Comparison of ENCODE assay signal across 10 cellular contexts in genomic region chr6:138972226-138972665, GRCh38. TPM values are rescaled to one million over a fixed set of nuclear protein-coding genes. Genes with fewer than 3 reads are reported as not detected.
DNase-seq lines count a peak whose midpoint lies in the region; ATAC-seq and TF ChIP-seq lines count a peak whose summit lies in the region.
"Had no signal": no experiment of that assay in that cellular context is flagged by ENCODE, and none has a peak within 500 bp of the region (broad histone marks: within the 10 kb centered on the region; RNA-seq: fewer than 3 reads in every experiment).

No MANE protein-coding gene starts in this region.

- TF ChIP-seq CTCF in foreskin keratinocyte (conservative IDR thresholded peaks at IDR 0.05), result no peak
- TF ChIP-seq CTCF in GM20000 (IDR thresholded peaks at IDR 0.05; ENCODE audit: extremely low read depth, missing control alignments), result no peak

- H3K27ac ChIP-seq in foreskin keratinocyte, result peak overlapping the region; percentile 80

- intact Hi-C loops in sciatic nerve (cut with DNase I), result no loop called here

- H3K27me3 ChIP-seq in foreskin keratinocyte, result no peaks in the 10 kb centered on the region

- ATAC-seq in foreskin keratinocyte (peak; percentile 31), sciatic nerve (peak; percentile 25), GM21528 (IDR thresholded peaks at IDR 0.05; ENCODE audit: low FRiP score, unreplicated experiment) (no peak), GM21576 (IDR thresholded peaks at IDR 0.05; ENCODE audit: unreplicated experiment) (no peak)
- ATAC-seq in stimulated activated naive CD8-positive, alpha-beta T cell treated with anti-CD3 and anti-CD28 coated beads, Interleukin-15, Interleukin-2, amounts not matched to agents 100 U/mL and 50 U/mL, for 24 hours, result no peak

- peaks cover 63% of the 10 kb centered on the region for H3K4me1 ChIP-seq in foreskin keratinocyte

- DNase-seq in HCEC 1CT (peak; percentile 48), amniotic epithelial cell (ENCODE audit: low read depth) (peak; percentile 81), foreskin keratinocyte (peak in 1 of 2 donors; percentile 57), sciatic nerve (ENCODE audit: low spot score) (no peak), GM20000 (ENCODE audit: low spot score) (no peak)
- no peak for DNase-seq in stimulated activated naive CD8-positive, alpha-beta T cell treated with anti-CD3 and anti-CD28 coated beads, Interleukin-15, Interleukin-2, amounts not matched to agents 100 U/mL and 50 U/mL, for 24 hours
- DNase-seq: NCI-H510A; stimulated activated CD4-positive, alpha-beta T cell treated with anti-CD3 and anti-CD28 coated beads, Interleukin-4, amount 100 ng/mL, for 1 hour had no signal

RNA-seq across cellular contexts. Expression of gene REPS1, which starts 15.8 kb away (rescaled TPM):
- total RNA-seq in foreskin keratinocyte (60.1 and 60.4 TPM in 2 replicates), sciatic nerve (46.7 TPM)
- polyA plus RNA-seq in foreskin keratinocyte, result 40.3 and 42.6 TPM in 2 replicates

RNA-seq across cellular contexts. Expression of gene ABRACL, which starts 56.3 kb away (rescaled TPM):
- total RNA-seq in foreskin keratinocyte, result 97.8 and 98.8 TPM in 2 replicates
- polyA plus RNA-seq in foreskin keratinocyte, result 123 and 124 TPM in 2 replicates
- 8.5 TPM for total RNA-seq in sciatic nerve

Comparison
In these comparisons a context has a peak if more than half of its experiments do, and no peak if none do; other contexts are left out.
1. DNase-seq: peak in HCEC 1CT (single experiment) and amniotic epithelial cell (single experiment); none in sciatic nerve (single experiment), stimulated activated naive CD8-positive, alpha-beta T cell treated with anti-CD3 and anti-CD28 coated beads, Interleukin-15, Interleukin-2, amounts not matched to agents 100 U/mL and 50 U/mL, for 24 hours (single experiment) and GM20000 (single experiment).
2. ATAC-seq: peak in foreskin keratinocyte (single experiment) and sciatic nerve (single experiment); none in GM21528 (single experiment), stimulated activated naive CD8-positive, alpha-beta T cell treated with anti-CD3 and anti-CD28 coated beads, Interleukin-15, Interleukin-2, amounts not matched to agents 100 U/mL and 50 U/mL, for 24 hours (single experiment) and GM21576 (single experiment).
3. RNA of gene ABRACL, which starts 56.3 kb away (total RNA-seq): 97.8 to 98.8 TPM in foreskin keratinocyte; 8.5 TPM in sciatic nerve (single experiment); every median in the first group is over 10 times any median in the second.